Comparison of ENCODE assay signal across 11 cellular contexts in the genomic region with DNA sequence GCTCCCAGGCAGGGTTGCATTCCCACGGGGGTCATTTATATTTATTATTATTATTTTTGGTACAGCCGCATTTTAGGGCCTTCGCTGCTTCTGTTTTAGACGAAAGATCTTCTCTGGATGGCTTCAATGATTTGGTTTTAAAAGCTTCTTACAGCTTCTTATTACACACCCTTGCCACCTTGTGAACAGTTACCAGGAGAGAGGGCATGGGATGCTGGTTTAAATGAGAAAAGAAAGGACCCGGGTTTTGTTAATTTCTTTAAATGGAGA. TPM values are rescaled to one million over a fixed set of nuclear protein-coding genes. Genes with fewer than 3 reads are reported as not detected.
A peak's percentile ranks its signal among the peaks of the same experiment; 100 is the strongest.
DNase-seq lines count a peak whose midpoint lies in the region; ATAC-seq, FAIRE-seq and TF ChIP-seq lines count a peak whose summit lies in the region.
"Had no signal": no experiment of that assay in that cellular context is flagged by ENCODE, and none has a peak within 500 bp of the region (broad histone marks: within the 10 kb centered on the region; RNA-seq: fewer than 3 reads in every experiment).

No MANE protein-coding gene starts in this region.

- H3K9ac ChIP-seq in kidney (ENCODE audit: low read length in 2 of 2) (peak overlapping the region in 1 of 2 donors; percentile 44), stomach smooth muscle (ENCODE audit: low read length in 2 of 2) (no peak overlapping the region)

- H3K9me3 ChIP-seq in kidney (ENCODE audit: control insufficient read depth in 1 of 2, low read length in 2 of 2): no peaks in the 10 kb centered on the region
- H3K9me3 ChIP-seq in stomach smooth muscle (ENCODE audit: control insufficient read depth in 2 of 2, low read length in 2 of 2): no peaks in the 10 kb centered on the region
- H3K9me3 ChIP-seq: A549 had no signal

- no peaks in the 10 kb centered on the region for H3K27me3 ChIP-seq in stomach smooth muscle (ENCODE audit: control insufficient read depth in 1 of 2, insufficient read depth in 2 of 2, low read length in 2 of 2)

- H3K9me3 Mint-ChIP-seq in activated CD4-positive, alpha-beta T cell treated with anti-CD3 and anti-CD28 coated beads, Interleukin-2, amount 10 ng/mL, durations not matched to agents 24 days and 14 days: no peaks in the 10 kb centered on the region
- no peaks in the 10 kb centered on the region for H3K9me3 Mint-ChIP-seq in activated T-helper 2 cell treated with anti-CD3 and anti-CD28 coated beads, Interferon-gamma antibody, Interleukin-2, Interleukin-4, amounts not matched to agents 10 μg/mL and 5 μg/mL and 100 μg/mL, durations not matched to agents 14 hours and 24 hours and 36 hours

- peaks cover 23% of the 10 kb centered on the region for H3K4me1 Mint-ChIP-seq in activated CD4-positive, alpha-beta T cell treated with anti-CD3 and anti-CD28 coated beads, Interleukin-2, amount 10 ng/mL, durations not matched to agents 24 days and 14 days
- H3K4me1 Mint-ChIP-seq in activated T-helper 2 cell treated with anti-CD3 and anti-CD28 coated beads, Interferon-gamma antibody, Interleukin-2, Interleukin-4, amounts not matched to agents 10 μg/mL and 5 μg/mL and 100 μg/mL, durations not matched to agents 14 hours and 24 hours and 36 hours (ENCODE audit: low read depth): peaks cover 19% of the 10 kb centered on the region

- peak overlapping the region; percentile 48 for H3K4me3 Mint-ChIP-seq in activated CD4-positive, alpha-beta T cell treated with anti-CD3 and anti-CD28 coated beads, Interleukin-2, amount 10 ng/mL, durations not matched to agents 24 days and 14 days
- H3K4me3 Mint-ChIP-seq in activated T-helper 2 cell treated with anti-CD3 and anti-CD28 coated beads, Interferon-gamma antibody, Interleukin-2, Interleukin-4, amounts not matched to agents 10 μg/mL and 5 μg/mL and 100 μg/mL, durations not matched to agents 14 hours and 24 hours and 36 hours (ENCODE audit: low read depth): peak overlapping the region; percentile 33

- H3K4me3 ChIP-seq in kidney (ENCODE audit: low read length in 2 of 2): peak overlapping the region; percentile 69 to 75
- H3K4me3 ChIP-seq in stomach smooth muscle (ENCODE audit: low read length in 2 of 2): peak overlapping the region; percentile 17 to 84
- H3K4me3 ChIP-seq: A549 had no signal

- no peak overlapping the region for H3K27ac Mint-ChIP-seq in activated CD4-positive, alpha-beta T cell treated with anti-CD3 and anti-CD28 coated beads, Interleukin-2, amount 10 ng/mL, durations not matched to agents 24 days and 14 days
- H3K27ac Mint-ChIP-seq in activated T-helper 2 cell treated with anti-CD3 and anti-CD28 coated beads, Interferon-gamma antibody, Interleukin-2, Interleukin-4, amounts not matched to agents 10 μg/mL and 5 μg/mL and 100 μg/mL, durations not matched to agents 14 hours and 24 hours and 36 hours: no peak overlapping the region

- H3K27ac ChIP-seq in kidney (ENCODE audit: low read depth in 2 of 2, low read length in 2 of 2): no peak overlapping the region
- H3K27ac ChIP-seq in stomach smooth muscle (ENCODE audit: low read length): no peak overlapping the region
- H3K27ac ChIP-seq: A549 had no signal

- no peak for FAIRE-seq in kidney (lab: Jason Lieb, UNC)
- no peak for FAIRE-seq in GM19239 (lab: Jason Lieb, UNC)
- FAIRE-seq: A549 had no signal

- peaks cover 65% of the 10 kb centered on the region for H3K27me3 Mint-ChIP-seq in activated CD4-positive, alpha-beta T cell treated with anti-CD3 and anti-CD28 coated beads, Interleukin-2, amount 10 ng/mL, durations not matched to agents 24 days and 14 days
- H3K27me3 Mint-ChIP-seq in activated T-helper 2 cell treated with anti-CD3 and anti-CD28 coated beads, Interferon-gamma antibody, Interleukin-2, Interleukin-4, amounts not matched to agents 10 μg/mL and 5 μg/mL and 100 μg/mL, durations not matched to agents 14 hours and 24 hours and 36 hours (ENCODE audit: low read depth): peaks cover 71% of the 10 kb centered on the region

- intact Hi-C loops in activated CD4-positive, alpha-beta T cell treated with anti-CD3 and anti-CD28 coated beads, Interleukin-2, amount 10 ng/mL, durations not matched to agents 24 days and 14 days (cut with micrococcal nuclease): loop anchor here (2.0 kb wide), 1 partner anchor 14 kb away; no protein-coding TSS in a partner anchor
- intact Hi-C loops in activated T-helper 2 cell treated with anti-CD3 and anti-CD28 coated beads, Interferon-gamma antibody, Interleukin-2, Interleukin-4, amounts not matched to agents 10 μg/mL and 5 μg/mL and 100 μg/mL, durations not matched to agents 14 hours and 24 hours and 36 hours (cut with micrococcal nuclease): no loop called here
- intact Hi-C loops in kidney (cut with DNase I): no loop called here

- no peak for ATAC-seq in GM18498 (IDR thresholded peaks at IDR 0.05; ENCODE audit: unreplicated experiment)
- ATAC-seq: A549 had no signal

- no peak for DNase-seq in activated CD4-positive, alpha-beta T cell treated with anti-CD3 and anti-CD28 coated beads, Interleukin-2, amount 10 ng/mL, durations not matched to agents 24 days and 14 days
- DNase-seq in activated CD4-positive, alpha-beta T cell treated with anti-CD3 and anti-CD28 coated beads, Interleukin-2, amount 50 U/mL, for 1 hour: no peak
- no peak for DNase-seq in activated T-helper 2 cell treated with anti-CD3 and anti-CD28 coated beads, Interferon-gamma antibody, Interleukin-2, Interleukin-4, amounts not matched to agents 10 μg/mL and 5 μg/mL and 100 μg/mL, durations not matched to agents 14 hours and 24 hours and 36 hours (ENCODE audit: low spot score)
- DNase-seq in kidney (no peak), NCI-H128 (lab: John Stamatoyannopoulos, UW; ENCODE audit: unreplicated experiment) (no peak), GM19239 (ENCODE audit: insufficient read length, low spot score) (no peak)
- DNase-seq: erythroblast, NCI-H1436 had no signal

- peaks cover 0 to 5% of the 10 kb centered on the region in 2 donors for H3K4me1 ChIP-seq in kidney (ENCODE audit: control insufficient read depth in 1 of 2, insufficient read depth in 1 of 2, low read depth in 1 of 2, low read length in 2 of 2)
- peaks cover 27% of the 10 kb centered on the region for H3K4me1 ChIP-seq in stomach smooth muscle (ENCODE audit: control insufficient read depth, insufficient read depth, low read length)

- no peak for TF ChIP-seq CTCF in kidney (IDR thresholded peaks at IDR 0.05; ENCODE audit: borderline replicate concordance, extremely low read depth, insufficient read depth)

- H3K36me3 ChIP-seq in kidney (ENCODE audit: control insufficient read depth in 1 of 2, insufficient read depth in 2 of 2, low read length in 2 of 2) (no peaks in the 10 kb centered on the region), stomach smooth muscle (ENCODE audit: control insufficient read depth in 2 of 2, insufficient read depth in 2 of 2, low read length in 2 of 2) (no peaks in the 10 kb centered on the region)

- H3K36me3 Mint-ChIP-seq in activated CD4-positive, alpha-beta T cell treated with anti-CD3 and anti-CD28 coated beads, Interleukin-2, amount 10 ng/mL, durations not matched to agents 24 days and 14 days (ENCODE audit: low read depth): no peaks in the 10 kb centered on the region
- no peaks in the 10 kb centered on the region for H3K36me3 Mint-ChIP-seq in activated T-helper 2 cell treated with anti-CD3 and anti-CD28 coated beads, Interferon-gamma antibody, Interleukin-2, Interleukin-4, amounts not matched to agents 10 μg/mL and 5 μg/mL and 100 μg/mL, durations not matched to agents 14 hours and 24 hours and 36 hours (ENCODE audit: low read depth)

RNA-seq across cellular contexts. Expression of gene SH3RF3, which starts 1.7 kb away (rescaled TPM):
- total RNA-seq in activated CD4-positive, alpha-beta T cell treated with anti-CD3 and anti-CD28 coated beads, Interleukin-2, amount 10 ng/mL, durations not matched to agents 24 days and 14 days: 0.47 TPM in 2 replicates
- total RNA-seq in activated T-helper 2 cell treated with anti-CD3 and anti-CD28 coated beads, Interferon-gamma antibody, Interleukin-2, Interleukin-4, amounts not matched to agents 10 μg/mL and 5 μg/mL and 100 μg/mL, durations not matched to agents 14 hours and 24 hours and 36 hours: 0.64 and 0.78 TPM in 2 replicates
- total RNA-seq in kidney: 10.7 TPM
- polyA plus RNA-seq in kidney (ENCODE audit: insufficient read depth, low read depth, low replicate concordance): 1.7 TPM
